ENCODE assay signal across 27 cellular contexts in genomic region chr19:8904597-8904996, GRCh38.
"Had no signal": no experiment of that assay in that cellular context is flagged by ENCODE, and none has a peak within 500 bp of the region (broad histone marks: within the 10 kb centered on the region; RNA-seq: fewer than 3 reads in every experiment).

No MANE protein-coding gene starts in this region.

- H3K36me3 ChIP-seq: stomach, suprapubic skin, thoracic aorta, thyroid gland, tibial artery, tibial nerve, transverse colon, upper lobe of left lung, uterus, vagina had no signal

- ATAC-seq: stimulated activated effector memory CD8-positive, alpha-beta T cell treated with anti-CD3 and anti-CD28 coated beads, Interleukin-12 subunit alpha, Interleukin-12 subunit beta, amount 100 ng/mL, for 72 hours; stimulated activated memory B cell treated with anti-CD40 and anti-IgM and Interleukin-4, amounts not matched to agents 10 μg/mL and 1 μg/mL and 100 μg/mL, for 72 hours; stimulated activated naive B cell treated with anti-CD40 and anti-IgM and Interleukin-4, amounts not matched to agents 10 μg/mL and 1 μg/mL and 100 μg/mL, for 72 hours; stimulated activated naive CD8-positive, alpha-beta T cell treated with anti-CD3 and anti-CD28 coated beads, Interleukin-15, amount 100 ng/mL, for 72 hours; stimulated activated naive CD8-positive, alpha-beta T cell treated with anti-CD3 and anti-CD28 coated beads, Interleukin-15, Interleukin-2, amounts not matched to agents 100 U/mL and 50 U/mL, for 24 hours had no signal

- H3K4me1 ChIP-seq: stomach, suprapubic skin, testis, thyroid gland, tibial artery, tibial nerve, transverse colon, upper lobe of left lung, uterus, vagina had no signal

- H3K27ac ChIP-seq: stomach, suprapubic skin, testis, thoracic aorta, thyroid gland, tibial artery, tibial nerve, transverse colon, upper lobe of left lung, uterus, vagina had no signal

- H3K27me3 ChIP-seq: stomach, suprapubic skin, testis, thyroid gland, tibial artery, tibial nerve, transverse colon, upper lobe of left lung, uterus, vagina had no signal

- H3K9me3 ChIP-seq: suprapubic skin, testis, thoracic aorta, thyroid gland, tibial artery, transverse colon, upper lobe of left lung, uterus, vagina had no signal

- H3K4me3 ChIP-seq: stomach, suprapubic skin, testis, thoracic aorta, thyroid gland, tibial artery, tibial nerve, transverse colon, upper lobe of left lung, uterus, vagina had no signal

- H3K4me3 Mint-ChIP-seq: stimulated activated effector memory CD8-positive, alpha-beta T cell treated with anti-CD3 and anti-CD28 coated beads, Interleukin-12 subunit alpha, Interleukin-12 subunit beta, amount 100 ng/mL, for 72 hours; stimulated activated memory B cell treated with anti-CD40 and anti-IgM and Interleukin-4, amounts not matched to agents 10 μg/mL and 1 μg/mL and 100 μg/mL, for 72 hours; stimulated activated naive B cell treated with anti-CD40 and anti-IgM and Interleukin-4, amounts not matched to agents 10 μg/mL and 1 μg/mL and 100 μg/mL, for 72 hours; stimulated activated naive CD8-positive, alpha-beta T cell treated with anti-CD3 and anti-CD28 coated beads, Interleukin-15, amount 100 ng/mL, for 72 hours; stimulated activated naive CD8-positive, alpha-beta T cell treated with anti-CD3 and anti-CD28 coated beads, Interleukin-15, Interleukin-2, amounts not matched to agents 100 ng/mL and 50 ng/mL, for 24 hours; type B pancreatic cell had no signal

- H3K36me3 Mint-ChIP-seq: stimulated activated effector memory CD8-positive, alpha-beta T cell treated with anti-CD3 and anti-CD28 coated beads, Interleukin-12 subunit alpha, Interleukin-12 subunit beta, amount 100 ng/mL, for 72 hours; stimulated activated memory B cell treated with anti-CD40 and anti-IgM and Interleukin-4, amounts not matched to agents 10 μg/mL and 1 μg/mL and 100 μg/mL, for 72 hours; stimulated activated naive B cell treated with anti-CD40 and anti-IgM and Interleukin-4, amounts not matched to agents 10 μg/mL and 1 μg/mL and 100 μg/mL, for 72 hours had no signal

- DNase-seq: stimulated activated CD4-positive, alpha-beta T cell treated with anti-CD3 and anti-CD28 coated beads, Interleukin-2, amount 100 ng/mL, for 48 hours; stimulated activated CD4-positive, alpha-beta T cell treated with anti-CD3 and anti-CD28 coated beads, Interleukin-4, amount 100 ng/mL, for 1 hour; stimulated activated CD4-positive, alpha-beta T cell treated with anti-CD3 and anti-CD28 coated beads, Interleukin-4, amount 100 ng/mL, for 24 hours; stimulated activated CD4-positive, alpha-beta T cell treated with anti-CD3 and anti-CD28 coated beads, Interleukin-4, amount 100 ng/mL, for 4 hours; stimulated activated CD8-positive, alpha-beta memory T cell treated with anti-CD3 and anti-CD28 coated beads, Interleukin-4, amount 100 ng/mL, for 48 hours; stimulated activated naive B cell treated with anti-CD40 and anti-IgM and Interleukin-4, amounts not matched to agents 10 μg/mL and 1 μg/mL and 100 μg/mL, for 72 hours; stimulated activated naive CD4-positive, alpha-beta T cell; stimulated activated naive CD4-positive, alpha-beta T cell treated with Interleukin-2 at 50 U/mL for 16 hours; stimulated activated naive CD8-positive, alpha-beta T cell treated with anti-CD3 and anti-CD28 coated beads, Interleukin-15, amount 100 ng/mL, for 72 hours; stimulated activated naive CD8-positive, alpha-beta T cell treated with anti-CD3 and anti-CD28 coated beads, Interleukin-15, Interleukin-2, amounts not matched to agents 100 U/mL and 50 U/mL, for 24 hours; stomach; substantia nigra; testis; thyroid gland; tibial artery; transverse colon; trophoblast cell; upper lobe of left lung; uterus had no signal

- H3K9me3 Mint-ChIP-seq: stimulated activated effector memory CD8-positive, alpha-beta T cell treated with anti-CD3 and anti-CD28 coated beads, Interleukin-12 subunit alpha, Interleukin-12 subunit beta, amount 100 ng/mL, for 72 hours; stimulated activated naive B cell treated with anti-CD40 and anti-IgM and Interleukin-4, amounts not matched to agents 10 μg/mL and 1 μg/mL and 100 μg/mL, for 72 hours; stimulated activated naive CD8-positive, alpha-beta T cell treated with anti-CD3 and anti-CD28 coated beads, Interleukin-15, amount 100 ng/mL, for 72 hours; stimulated activated naive CD8-positive, alpha-beta T cell treated with anti-CD3 and anti-CD28 coated beads, Interleukin-15, Interleukin-2, amounts not matched to agents 100 ng/mL and 50 ng/mL, for 24 hours; type B pancreatic cell had no signal

- H3K27me3 Mint-ChIP-seq: stimulated activated memory B cell treated with anti-CD40 and anti-IgM and Interleukin-4, amounts not matched to agents 10 μg/mL and 1 μg/mL and 100 μg/mL, for 72 hours; stimulated activated naive B cell treated with anti-CD40 and anti-IgM and Interleukin-4, amounts not matched to agents 10 μg/mL and 1 μg/mL and 100 μg/mL, for 72 hours; stimulated activated naive CD8-positive, alpha-beta T cell treated with anti-CD3 and anti-CD28 coated beads, Interleukin-15, amount 100 ng/mL, for 72 hours; type B pancreatic cell had no signal

- H3K27ac Mint-ChIP-seq: stimulated activated effector memory CD8-positive, alpha-beta T cell treated with anti-CD3 and anti-CD28 coated beads, Interleukin-12 subunit alpha, Interleukin-12 subunit beta, amount 100 ng/mL, for 72 hours; stimulated activated memory B cell treated with anti-CD40 and anti-IgM and Interleukin-4, amounts not matched to agents 10 μg/mL and 1 μg/mL and 100 μg/mL, for 72 hours; stimulated activated naive B cell treated with anti-CD40 and anti-IgM and Interleukin-4, amounts not matched to agents 10 μg/mL and 1 μg/mL and 100 μg/mL, for 72 hours; stimulated activated naive CD8-positive, alpha-beta T cell treated with anti-CD3 and anti-CD28 coated beads, Interleukin-15, amount 100 ng/mL, for 72 hours; stimulated activated naive CD8-positive, alpha-beta T cell treated with anti-CD3 and anti-CD28 coated beads, Interleukin-15, Interleukin-2, amounts not matched to agents 100 ng/mL and 50 ng/mL, for 24 hours; type B pancreatic cell had no signal

- H3K4me1 Mint-ChIP-seq: stimulated activated effector memory CD8-positive, alpha-beta T cell treated with anti-CD3 and anti-CD28 coated beads, Interleukin-12 subunit alpha, Interleukin-12 subunit beta, amount 100 ng/mL, for 72 hours; stimulated activated memory B cell treated with anti-CD40 and anti-IgM and Interleukin-4, amounts not matched to agents 10 μg/mL and 1 μg/mL and 100 μg/mL, for 72 hours; stimulated activated naive B cell treated with anti-CD40 and anti-IgM and Interleukin-4, amounts not matched to agents 10 μg/mL and 1 μg/mL and 100 μg/mL, for 72 hours; stimulated activated naive CD8-positive, alpha-beta T cell treated with anti-CD3 and anti-CD28 coated beads, Interleukin-15, amount 100 ng/mL, for 72 hours had no signal
